In genomic region chr19:17215125-17215971, GRCh38 we compare ENCODE assay signal across 8 cellular contexts. TPM values are rescaled to one million over a fixed set of nuclear protein-coding genes. Genes with fewer than 3 reads are reported as not detected.
DNase-seq lines count a peak whose midpoint lies in the region; ATAC-seq and TF ChIP-seq lines count a peak whose summit lies in the region.

USE1 (plus strand) TSS chr19:17215357; CDS start chr19:17215406, 49 bp downstream.

- peak within 1 kb of the TSS; percentile 82 for H3K4me3 ChIP-seq in right cardiac atrium (ENCODE audit: low read length)
- H3K4me3 ChIP-seq in uterus: peak within 1 kb of the TSS; percentile 71 to 96

- TF ChIP-seq POLR2A in uterus (IDR thresholded peaks at IDR 0.05): peak in 1 of 2 donors; percentile 56

- peak; percentile 79 for ATAC-seq in HG02798 (IDR thresholded peaks at IDR 0.05; ENCODE audit: poor library complexity, unreplicated experiment)
- peak; percentile 93 to 96 for ATAC-seq in right cardiac atrium

- DNase-seq in GM10266 (ENCODE audit: extremely low spot score) (peak; percentile 91), NCI-H187 treated with DMSO at 0.1 percent for 48 hours (lab: John Stamatoyannopoulos, UW) (peak; percentile 19), anterior cingulate cortex (lab: John Stamatoyannopoulos, UW) (peak; percentile 42 to 96 (median 86)), right cardiac atrium (peak; percentile 92 to 97 (median 95)), putamen (ENCODE audit: low spot score) (peak; percentile 91), uterus (peak; percentile 90 to 91)

- whole genome bisulfite sequencing in right cardiac atrium: 3% methylated on average over 56 of the region's 56 CpGs

- peaks cover 2% of the 10 kb centered on the region for H3K4me1 ChIP-seq in right cardiac atrium (ENCODE audit: control insufficient read depth, insufficient read depth, low read length)
- peaks cover 0 to 4% of the 10 kb centered on the region in 2 donors for H3K4me1 ChIP-seq in uterus

- no peaks in the 10 kb centered on the region for H3K36me3 ChIP-seq in uterus

- H3K27ac ChIP-seq in right cardiac atrium (ENCODE audit: low read length): peak within 1 kb of the TSS; percentile 99
- H3K27ac ChIP-seq in uterus: peak within 1 kb of the TSS; percentile 93 to 94

- intact Hi-C loops in T-helper 2 cell treated with Interferon-gamma antibody and Interleukin-4, amounts not matched to agents 100 ng/mL and 5 ng/mL, for 36 hours (cut with micrococcal nuclease): loop anchor here (1.0 kb wide), 2 partner anchors 11 to 140 kb away; partner anchors contain the start of genes HAUS8, MYO9B and OCEL1
- intact Hi-C loops in right cardiac atrium (cut with DNase I): loop anchor here in 1 of 4 donors (10.0 kb wide), 1 partner anchor 69 kb away; the partner anchor contains the start of gene ANKLE1
- intact Hi-C loops in uterus (cut with DNase I; ENCODE audit: low total_unique reads): no loop called here

- H3K9me3 ChIP-seq in right cardiac atrium (ENCODE audit: control insufficient read depth, low read length) (no peaks in the 10 kb centered on the region), uterus (no peaks in the 10 kb centered on the region)

- TF ChIP-seq CTCF in GM10266 (IDR thresholded peaks at IDR 0.05; ENCODE audit: control insufficient read depth, insufficient read depth, low read depth, missing control alignments) (no peak), uterus (IDR thresholded peaks at IDR 0.05) (peak in 1 of 4 experiments; percentile 12)

- H3K27me3 ChIP-seq in right cardiac atrium (ENCODE audit: control insufficient read depth, insufficient read depth) (no peaks in the 10 kb centered on the region), uterus (no peaks in the 10 kb centered on the region)

RNA-seq across cellular contexts. Expression of gene USE1, which starts in this region (rescaled TPM):
- 25.3 and 27.5 TPM in 2 replicates for total RNA-seq in T-helper 2 cell treated with Interferon-gamma antibody and Interleukin-4, amounts not matched to agents 100 ng/mL and 5 ng/mL, for 36 hours
- 10 to 100 TPM; 19.6 to 29.1 (median 27.7) TPM for total RNA-seq in right cardiac atrium
- 49.7 TPM for polyA plus RNA-seq in right cardiac atrium
- 10 to 100 TPM; 11.5 to 43.5 (median 22.2) TPM for total RNA-seq in uterus

Comparison
In these comparisons a context has a peak if more than half of its experiments do, and no peak if none do; other contexts are left out.
1. Peak in every context shown above with its lines: DNase-seq, ATAC-seq, H3K4me3 ChIP-seq and H3K27ac ChIP-seq.
2. DNase-seq: peak in every context shown above with its lines; median percentile 95 in right cardiac atrium; 91 in GM10266; 91 in putamen; 90 in uterus; 86 in anterior cingulate cortex; 19 in NCI-H187 treated with DMSO at 0.1 percent for 48 hours.